ENCODE assay signal across 22 cellular contexts in the genomic region with DNA sequence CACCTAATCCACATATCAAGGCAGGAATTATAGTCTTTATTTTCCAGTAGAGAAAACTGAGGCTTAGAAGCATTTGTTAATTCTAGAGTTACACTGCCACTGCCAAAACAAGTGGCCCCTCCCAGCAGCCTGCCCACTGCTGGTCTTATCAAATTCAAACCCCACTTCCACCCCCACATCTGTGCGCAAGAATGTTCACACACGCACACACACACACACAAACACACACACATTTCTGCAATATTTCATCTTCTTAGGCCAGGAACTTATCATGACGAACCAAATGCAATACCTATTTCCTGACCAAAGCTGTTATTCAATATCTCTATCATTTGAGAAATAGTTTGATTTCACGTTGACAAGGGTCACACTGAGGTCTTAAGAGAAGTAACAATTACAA.
"Had no signal": no experiment of that assay in that cellular context is flagged by ENCODE, and none has a peak within 500 bp of the region (broad histone marks: within the 10 kb centered on the region; RNA-seq: fewer than 3 reads in every experiment).

No MANE protein-coding gene starts in this region.

- FAIRE-seq: endometrium had no signal

- ATAC-seq: activated CD4-positive, CD25-positive, alpha-beta regulatory T cell treated with anti-CD3 and anti-CD28 coated beads, Interleukin-2, amount 50 U/mL, for 24 hours; activated CD8-positive, alpha-beta memory T cell treated with anti-CD3 and anti-CD28 coated beads, Interleukin-2, amount 10 ng/mL, durations not matched to agents 7 days and 5 days; activated CD8-positive, alpha-beta T cell treated with anti-CD3 and anti-CD28 coated beads for 36 hours; gastrocnemius medialis; left cardiac atrium; stimulated activated naive B cell treated with anti-CD40 and anti-IgM and Interleukin-4, amounts not matched to agents 10 μg/mL and 1 μg/mL and 100 μg/mL, for 72 hours; T-cell had no signal

- H3K9me3 ChIP-seq: gastrocnemius medialis, sigmoid colon, transverse colon, uterus had no signal

- H3K27ac ChIP-seq: gastrocnemius medialis, sigmoid colon, transverse colon, uterus had no signal

- H3K27me3 ChIP-seq: gastrocnemius medialis, sigmoid colon, transverse colon, uterus had no signal

- H3K4me3 ChIP-seq: gastrocnemius medialis, sigmoid colon, transverse colon, uterus had no signal

- DNase-seq: activated CD4-positive, alpha-beta T cell treated with anti-CD3 and anti-CD28 coated beads, Interleukin-2, amount 10 ng/mL, durations not matched to agents 24 days and 14 days; activated CD8-positive, alpha-beta memory T cell treated with anti-CD3 and anti-CD28 coated beads, Interleukin-2, amount 10 ng/mL, durations not matched to agents 7 days and 5 days; activated CD8-positive, alpha-beta T cell treated with anti-CD3 and anti-CD28 coated beads for 36 hours; activated gamma-delta T cell; aorta; effector CD4-positive, alpha-beta T cell; gastrocnemius medialis; islet precursor cell; left cardiac atrium; midbrain; nephron progenitor cell; nucleus accumbens; posterior cingulate gyrus; sigmoid colon; stimulated activated CD4-positive, alpha-beta T cell treated with anti-CD3 and anti-CD28 coated beads, Interleukin-2, amount 100 ng/mL, for 48 hours; stimulated activated CD8-positive, alpha-beta memory T cell treated with anti-CD3 and anti-CD28 coated beads, Interleukin-4, amount 100 ng/mL, for 48 hours; stimulated activated naive B cell treated with anti-CD40 and anti-IgM and Interleukin-4, amounts not matched to agents 10 μg/mL and 1 μg/mL and 100 μg/mL, for 72 hours; transverse colon; uterus had no signal

- H3K36me3 ChIP-seq: transverse colon, uterus had no signal

- H3K4me1 ChIP-seq: gastrocnemius medialis, sigmoid colon, transverse colon, uterus had no signal
